8 cellular contexts compared by ENCODE assay signal in the genomic region with DNA sequence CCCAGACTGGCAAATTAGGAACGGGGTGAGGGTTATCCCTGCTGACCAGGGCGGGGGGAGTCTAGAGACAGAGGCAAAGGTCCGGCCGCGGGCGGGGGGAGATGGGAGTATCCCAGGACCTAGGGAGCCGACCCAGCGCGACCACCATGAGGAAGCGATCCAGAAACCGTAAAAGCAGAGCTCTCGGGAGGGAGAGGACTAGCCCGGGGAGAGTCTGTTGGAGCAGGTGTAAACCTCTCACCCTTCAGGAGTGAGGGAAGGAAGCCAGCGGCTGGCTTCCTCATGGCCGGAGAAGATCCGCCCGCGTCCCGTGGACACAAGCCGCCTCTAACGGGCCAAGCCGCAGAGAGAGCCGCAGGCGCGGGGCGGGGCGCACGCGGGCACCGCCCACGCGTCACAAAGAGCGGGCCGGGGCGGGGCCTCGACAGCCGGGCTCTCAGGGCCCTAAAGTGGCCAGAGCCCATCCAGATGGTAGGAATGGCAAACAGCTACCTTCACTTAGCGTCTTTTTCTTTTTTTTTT. TPM values are rescaled to one million over a fixed set of nuclear protein-coding genes. Genes with fewer than 3 reads are reported as not detected.
DNase-seq lines count a peak whose midpoint lies in the region; FAIRE-seq and TF ChIP-seq lines count a peak whose summit lies in the region.

ACRBP (minus strand) TSS at position 350 of the 522 bp plus-strand sequence; CDS start at position 284, 66 bp downstream.

- DNase-seq in GM18507 (ENCODE audit: extremely low spot score, insufficient read length, low read depth) (peak; percentile 66), NT2/D1 (ENCODE audit: low read depth, low spot score) (peak; percentile 84), coronary artery (ENCODE audit: low spot score) (no peak), kidney epithelial cell (ENCODE audit: low read depth) (peak; percentile 35), RCC 7860 (ENCODE audit: low spot score) (no peak), DMS153 (lab: John Stamatoyannopoulos, UW) (no peak)
- peak; percentile 60 for DNase-seq in stimulated activated CD4-positive, alpha-beta T cell treated with anti-CD3 and anti-CD28 coated beads, Interleukin-15, amount 100 ng/mL, for 24 hours
- no peak for DNase-seq in central memory CD4-positive, alpha-beta T cell

- H3K4me1 ChIP-seq in NT2/D1 (ENCODE audit: insufficient read depth, insufficient read length), result peaks cover 6% of the 10 kb centered on the region

- H3K9me3 ChIP-seq in NT2/D1 (ENCODE audit: insufficient read depth, low read length), result peaks cover 31% of the 10 kb centered on the region

- H3K36me3 ChIP-seq in NT2/D1 (ENCODE audit: insufficient read depth, insufficient read length, low read length), result peaks cover 36% of the 10 kb centered on the region
- H3K36me3 ChIP-seq in kidney epithelial cell (ENCODE audit: control insufficient read depth, insufficient read depth, low read length), result no peaks in the 10 kb centered on the region

- H3K27me3 ChIP-seq in NT2/D1 (ENCODE audit: insufficient read depth, insufficient read length) (peaks cover 7% of the 10 kb centered on the region), kidney epithelial cell (ENCODE audit: control insufficient read depth, insufficient read depth, low read length) (no peaks in the 10 kb centered on the region)

- TF ChIP-seq CTCF in coronary artery (IDR thresholded peaks at IDR 0.05), result no peak
- no peak for TF ChIP-seq CTCF in kidney epithelial cell (IDR thresholded peaks at IDR 0.05; ENCODE audit: insufficient read depth, low read length, poor library complexity, severe bottlenecking)

- peak within 1 kb of the TSS; percentile 82 for H3K9ac ChIP-seq in NT2/D1 (ENCODE audit: insufficient read length, low read depth)

- H3K4me3 ChIP-seq in NT2/D1 (ENCODE audit: insufficient read length, low read depth) (peak within 1 kb of the TSS; percentile 56), coronary artery (peak within 1 kb of the TSS; percentile 67), kidney epithelial cell (ENCODE audit: low read depth, low read length) (peak within 1 kb of the TSS; percentile 35)

- H3K27ac ChIP-seq in coronary artery, result peak within 1 kb of the TSS in 1 of 2 donors; percentile 46

- FAIRE-seq in GM18507 (lab: Jason Lieb, UNC), result peak; percentile 70
- no peak for FAIRE-seq in RCC 7860 (lab: Jason Lieb, UNC)

RNA-seq across cellular contexts. Expression of gene ACRBP, which starts in this region (rescaled TPM):
- total RNA-seq in kidney epithelial cell, result 0.75 and 0.89 TPM in 2 replicates

Comparison
In these comparisons a context has a peak if more than half of its experiments do, and no peak if none do; other contexts are left out.
1. Peak in DNase-seq and H3K4me3 ChIP-seq in kidney epithelial cell; RNA of the gene not detected or under 1 TPM.
2. DNase-seq: peak in GM18507 (single experiment), NT2/D1 (single experiment) and stimulated activated CD4-positive, alpha-beta T cell treated with anti-CD3 and anti-CD28 coated beads, Interleukin-15, amount 100 ng/mL, for 24 hours (single experiment); none in coronary artery (single experiment), central memory CD4-positive, alpha-beta T cell (single experiment), RCC 7860 (single experiment) and DMS153 (single experiment).
3. Peak in every context shown above with its lines, with median percentiles within 50 percentile points of each other: H3K4me3 ChIP-seq.